ENCODE assay signal across 26 cellular contexts in genomic region chr5:115986358-115986757, GRCh38. TPM values are rescaled to one million over a fixed set of nuclear protein-coding genes. Genes with fewer than 3 reads are reported as not detected.
DNase-seq lines count a peak whose midpoint lies in the region; ATAC-seq and TF ChIP-seq lines count a peak whose summit lies in the region.
"Had no signal": no experiment of that assay in that cellular context is flagged by ENCODE, and none has a peak within 500 bp of the region (broad histone marks: within the 10 kb centered on the region; RNA-seq: fewer than 3 reads in every experiment).

No MANE protein-coding gene starts in this region.

- no peak overlapping the region for H3K4ac ChIP-seq in IMR-90 (ENCODE audit: low read depth, low read length)

- peak overlapping the region; percentile 27; the same call in 1 of the 2 replicates for H3K18ac ChIP-seq in IMR-90 (ENCODE audit: low read depth, low read length)

- peak overlapping the region; percentile 78 for H2AFZ ChIP-seq in IMR-90 (replicated peaks; ENCODE audit: low read length, poor library complexity)

- no peaks in the 10 kb centered on the region for H3K27me3 Mint-ChIP-seq in nephron (ENCODE audit: low read depth)
- H3K27me3 Mint-ChIP-seq: activated CD4-positive, alpha-beta T cell treated with anti-CD3 and anti-CD28 coated beads for 36 hours had no signal

- POLR2A ChIA-PET in IMR-90 (lab: Charles Lee; ENCODE audit: unreplicated experiment), result no interaction called here

- dilution Hi-C loops in IMR-90 (cut with HindIII; ENCODE audit: low sequenced_read_pairs, unreplicated experiment), result no loop called here

- no peak overlapping the region for H3K23ac ChIP-seq in IMR-90 (ENCODE audit: low read depth, low read length)

- no peak overlapping the region for H3K56ac ChIP-seq in IMR-90 (ENCODE audit: extremely low read depth, insufficient read depth, low read length)

- H2BK120ac ChIP-seq in IMR-90 (ENCODE audit: low read depth, low read length), result no peak overlapping the region

- peaks cover 22% of the 10 kb centered on the region for H3K4me1 Mint-ChIP-seq in nephron
- H3K4me1 Mint-ChIP-seq: activated CD4-positive, alpha-beta T cell treated with anti-CD3 and anti-CD28 coated beads for 36 hours; IgD-negative memory B cell had no signal

- no peak overlapping the region for H2AK5ac ChIP-seq in IMR-90 (ENCODE audit: low read depth, low read length)

- TF ChIP-seq POLR2A in IMR-90 (IDR thresholded peaks at IDR 0.05; ENCODE audit: low read depth, low read length), result no peak

- H4K8ac ChIP-seq in IMR-90 (ENCODE audit: low read depth in 2 of 2, low read length in 2 of 2), result no peak overlapping the region

- no peak overlapping the region for H2BK15ac ChIP-seq in IMR-90 (ENCODE audit: low read depth, low read length)

- H4K5ac ChIP-seq in IMR-90 (ENCODE audit: low read depth, low read length), result no peak overlapping the region; the same call in 1 of the 2 replicates

- no peak overlapping the region for H2BK5ac ChIP-seq in IMR-90 (ENCODE audit: low read depth, low read length, poor library complexity, severe bottlenecking)

- H3K27me3 ChIP-seq in IMR-90 (ENCODE audit: control insufficient read depth, insufficient read depth, low read length), result no peaks in the 10 kb centered on the region
- H3K27me3 ChIP-seq: thyroid gland had no signal

- H4K91ac ChIP-seq in IMR-90 (ENCODE audit: insufficient read depth, low read depth, low read length), result no peak overlapping the region

- peaks cover 2% of the 10 kb centered on the region for H3K4me1 ChIP-seq in IMR-90 (ENCODE audit: control insufficient read depth, insufficient read depth, low read length)
- H3K4me1 ChIP-seq: thyroid gland had no signal

- DNase-seq in AG08395 (ENCODE audit: low spot score) (peak; percentile 20), IMR-90 (peak; percentile 80), dedifferentiated amniotic fluid mesenchymal stem cell (ENCODE audit: extremely low spot score) (peak; percentile 52), putamen (ENCODE audit: low spot score) (no peak)
- DNase-seq: activated CD4-positive, alpha-beta T cell treated with anti-CD3 and anti-CD28 coated beads for 36 hours; AML-193; COR-L47; dorsolateral prefrontal cortex; MM.1S; NCI-H82; stimulated activated CD4-positive, alpha-beta T cell treated with anti-CD3 and anti-CD28 coated beads, Interleukin-2, amount 100 ng/mL, for 24 hours; stimulated activated naive CD4-positive, alpha-beta T cell treated with Interleukin-2 at 50 U/mL for 16 hours; thyroid gland had no signal

- no peaks in the 10 kb centered on the region for H3K9me1 ChIP-seq in IMR-90 (ENCODE audit: insufficient read depth, low read length)

- H3K79me1 ChIP-seq in IMR-90 (ENCODE audit: low read depth in 1 of 2, low read length in 2 of 2), result no peaks in the 10 kb centered on the region

- CTCF ChIA-PET in IMR-90 (lab: Yijun Ruan, JAX), result no interaction called here

- no peak overlapping the region for H3K4me3 ChIP-seq in IMR-90 (ENCODE audit: insufficient read depth, low read depth, low read length)
- H3K4me3 ChIP-seq: dorsolateral prefrontal cortex, skin epidermis, thyroid gland had no signal

- no peaks in the 10 kb centered on the region for H4K20me1 ChIP-seq in IMR-90 (ENCODE audit: insufficient read depth, low read length)

- intact Hi-C loops in IMR-90 (cut with micrococcal nuclease), result no loop called here

- peak overlapping the region; percentile 61; the same call in 1 of the 2 replicates for H3K27ac ChIP-seq in IMR-90 (ENCODE audit: insufficient read depth, low read length)
- H3K27ac ChIP-seq: dorsolateral prefrontal cortex, skin epidermis, thyroid gland had no signal

- in situ Hi-C loops in IMR-90 (cut with MboI; ENCODE audit: low sequenced_read_pairs), result no loop called here

- BruUV-seq in IMR-90 (replicated peaks; lab: Mats Ljungman, UMichigan), result no TSS peak

- H3K9ac ChIP-seq in IMR-90 (ENCODE audit: low read depth, low read length), result no peak overlapping the region

- H3K36me3 Mint-ChIP-seq in nephron (ENCODE audit: low read depth), result no peaks in the 10 kb centered on the region
- H3K36me3 Mint-ChIP-seq: activated naive CD4-positive, alpha-beta T cell treated with anti-CD3 and anti-CD28 coated beads, Interleukin-2, amount 50 U/mL, for 72 hours; IgD-negative memory B cell; natural killer cell treated with Interleukin-12 subunit alpha and Interleukin-12 subunit beta and Interleukin-15 and Interleukin-18, amount 100 ng/mL, for 72 hours had no signal

- TF ChIP-seq RAD21 in IMR-90 (IDR thresholded peaks at IDR 0.05; ENCODE audit: low read length), result no peak

- H3K14ac ChIP-seq in IMR-90 (replicated peaks; ENCODE audit: low read depth, low read length), result no peak overlapping the region

- H3K36me3 ChIP-seq in IMR-90 (ENCODE audit: control insufficient read depth, insufficient read depth, low read length), result no peaks in the 10 kb centered on the region
- H3K36me3 ChIP-seq: thyroid gland had no signal

- H3K4me3 Mint-ChIP-seq in nephron, result peak overlapping the region in 1 of 3 experiments; percentile 31
- H3K4me3 Mint-ChIP-seq: activated CD4-positive, alpha-beta T cell treated with anti-CD3 and anti-CD28 coated beads for 36 hours; activated T-helper 1 cell treated with anti-CD3 and anti-CD28 coated beads, Interleukin-12 subunit alpha, Interleukin-12 subunit beta, Interleukin-2, Interleukin-4 antibody, amounts not matched to agents 30 ng/mL and 10 ng/mL and 1 ng/mL, durations not matched to agents 14 hours and 24 hours and 36 hours; IgD-negative memory B cell; natural killer cell treated with Interleukin-12 subunit alpha and Interleukin-12 subunit beta and Interleukin-15 and Interleukin-18, amount 100 ng/mL, for 72 hours had no signal

- H3K9me3 ChIP-seq in IMR-90 (ENCODE audit: control insufficient read depth, insufficient read depth, low read length), result no peaks in the 10 kb centered on the region
- H3K9me3 ChIP-seq: thyroid gland had no signal

- no CpG with 5 or more reads among the region's 3 CpGs for WGBS in IMR-90 (ENCODE audit: extremely low coverage in 2 of 2, insufficient read length in 1 of 2), 2 experiments

- H2BK20ac ChIP-seq in IMR-90 (ENCODE audit: low read depth, low read length), result no peak overlapping the region

- peak overlapping the region; percentile 76 for H3K4me2 ChIP-seq in IMR-90 (ENCODE audit: low read depth, low read length)

- peak overlapping the region in 2 of 3 experiments; percentile 91 to 94 for H3K27ac Mint-ChIP-seq in nephron
- H3K27ac Mint-ChIP-seq: activated CD4-positive, alpha-beta T cell treated with anti-CD3 and anti-CD28 coated beads for 36 hours; activated naive CD4-positive, alpha-beta T cell treated with anti-CD3 and anti-CD28 coated beads, Interleukin-2, amount 50 U/mL, for 72 hours; activated T-helper 1 cell treated with anti-CD3 and anti-CD28 coated beads, Interleukin-12 subunit alpha, Interleukin-12 subunit beta, Interleukin-2, Interleukin-4 antibody, amounts not matched to agents 30 ng/mL and 10 ng/mL and 1 ng/mL, durations not matched to agents 14 hours and 24 hours and 36 hours; IgD-negative memory B cell; natural killer cell treated with Interleukin-12 subunit alpha and Interleukin-12 subunit beta and Interleukin-15 and Interleukin-18, amount 100 ng/mL, for 72 hours had no signal

- TF ChIP-seq CTCF in IMR-90 (conservative IDR thresholded peaks at IDR 0.05; ENCODE audit: low read depth, low read length) (no peak), nephron (IDR thresholded peaks at IDR 0.05; ENCODE audit: unreplicated experiment in 3 of 3) (no peak)

- no peaks in the 10 kb centered on the region for H3K9me3 Mint-ChIP-seq in nephron
- H3K9me3 Mint-ChIP-seq: activated naive CD4-positive, alpha-beta T cell treated with anti-CD3 and anti-CD28 coated beads, Interleukin-2, amount 50 U/mL, for 72 hours; activated T-helper 1 cell treated with anti-CD3 and anti-CD28 coated beads, Interleukin-12 subunit alpha, Interleukin-12 subunit beta, Interleukin-2, Interleukin-4 antibody, amounts not matched to agents 30 ng/mL and 10 ng/mL and 1 ng/mL, durations not matched to agents 14 hours and 24 hours and 36 hours; IgD-negative memory B cell had no signal

- ATAC-seq in IMR-90 (ENCODE audit: low read depth) (peak; percentile 91), GM19023 (IDR thresholded peaks at IDR 0.05; ENCODE audit: unreplicated experiment) (no peak), HG03469 (IDR thresholded peaks at IDR 0.05; ENCODE audit: unreplicated experiment) (no peak), GM18909 (IDR thresholded peaks at IDR 0.05; ENCODE audit: poor library complexity, unreplicated experiment) (no peak)
- ATAC-seq: activated CD4-positive, alpha-beta T cell treated with anti-CD3 and anti-CD28 coated beads for 36 hours; activated naive CD4-positive, alpha-beta T cell treated with anti-CD3 and anti-CD28 coated beads, Interleukin-2, amount 50 U/mL, for 72 hours; natural killer cell treated with Interleukin-12 subunit alpha and Interleukin-12 subunit beta and Interleukin-15 and Interleukin-18, amount 100 ng/mL, for 72 hours; Right ventricle myocardium inferior had no signal

- no peak overlapping the region for H2AK9ac ChIP-seq in IMR-90 (replicated peaks; ENCODE audit: low read depth, low read length, poor library complexity)

TF ChIP-seq in IMR-90, 13 proteins besides CTCF, POLR2A, EP300 and RAD21 (continues in another document):
- TF ChIP-seq MXI1 (IDR thresholded peaks at IDR 0.05; ENCODE audit: borderline replicate concordance, low read depth, low read length) (no peak), BHLHE40 (IDR thresholded peaks at IDR 0.05; ENCODE audit: low read depth, low read length) (no peak), RFX5 (IDR thresholded peaks at IDR 0.05; ENCODE audit: low read depth, low read length) (no peak), USF2 (IDR thresholded peaks at IDR 0.05; ENCODE audit: low read depth, low read length) (no peak)

RNA-seq across cellular contexts. Expression of gene LVRN, which starts 24.1 kb away (rescaled TPM):
- total RNA-seq in IMR-90 (2012; rRNA removed), result under 0.01 and 0.18 TPM in 2 replicates
- 0.06 and 0.10 TPM in 2 replicates for polyA plus RNA-seq in IMR-90 (2012; rRNA removed)
- 0.01 TPM in 1 of 2 replicates, not detected in the other for polyA plus RNA-seq in IMR-90 (2012; cell fraction: cytosol; rRNA removed)
- 0.02 and 0.76 TPM in 2 replicates for polyA plus RNA-seq in IMR-90 (2012; cell fraction: nucleus; rRNA removed; ENCODE audit: low replicate concordance)
- total RNA-seq: activated T-helper 1 cell treated with anti-CD3 and anti-CD28 coated beads, Interleukin-12 subunit alpha, Interleukin-12 subunit beta, Interleukin-2, Interleukin-4 antibody, amounts not matched to agents 30 ng/mL and 10 ng/mL and 1 ng/mL, durations not matched to agents 14 hours and 24 hours and 36 hours; natural killer cell treated with Interleukin-12 subunit alpha and Interleukin-12 subunit beta and Interleukin-15 and Interleukin-18, amount 100 ng/mL, for 72 hours; OCI-LY7 had no signal
- polyA plus RNA-seq: IgD-negative memory B cell had no signal

RNA-seq across cellular contexts. Expression of gene ARL14EPL, which starts 45.9 kb away (rescaled TPM):
- not detected in 2 replicates for total RNA-seq in IMR-90 (2012; rRNA removed)
- polyA plus RNA-seq in IMR-90 (2012; rRNA removed), result not detected in 2 replicates
- polyA plus RNA-seq in IMR-90 (2012; cell fraction: cytosol; rRNA removed), result not detected in 2 replicates
- not detected in 2 replicates for polyA plus RNA-seq in IMR-90 (2012; cell fraction: nucleus; rRNA removed; ENCODE audit: low replicate concordance)
- total RNA-seq: activated CD4-positive, alpha-beta T cell treated with anti-CD3 and anti-CD28 coated beads for 36 hours; activated naive CD4-positive, alpha-beta T cell treated with anti-CD3 and anti-CD28 coated beads, Interleukin-2, amount 50 U/mL, for 72 hours; activated T-helper 1 cell treated with anti-CD3 and anti-CD28 coated beads, Interleukin-12 subunit alpha, Interleukin-12 subunit beta, Interleukin-2, Interleukin-4 antibody, amounts not matched to agents 30 ng/mL and 10 ng/mL and 1 ng/mL, durations not matched to agents 14 hours and 24 hours and 36 hours; bronchial epithelial cell; glomerular endothelial cell; natural killer cell treated with Interleukin-12 subunit alpha and Interleukin-12 subunit beta and Interleukin-15 and Interleukin-18, amount 100 ng/mL, for 72 hours; OCI-LY7; Right ventricle myocardium inferior; thyroid gland had no signal
